In genomic region chr9:33438926-33439511, GRCh38 we compare ENCODE assay signal across 17 cellular contexts. TPM values are rescaled to one million over a fixed set of nuclear protein-coding genes. Genes with fewer than 3 reads are reported as not detected.
A peak's percentile ranks its signal among the peaks of the same experiment; 100 is the strongest.
DNase-seq lines count a peak whose midpoint lies in the region; ATAC-seq and TF ChIP-seq lines count a peak whose summit lies in the region.
"Had no signal": no experiment of that assay in that cellular context is flagged by ENCODE, and none has a peak within 500 bp of the region (broad histone marks: within the 10 kb centered on the region; RNA-seq: fewer than 3 reads in every experiment).

No MANE protein-coding gene starts in this region.

- no peak overlapping the region for H3K27ac ChIP-seq in GM23338 (ENCODE audit: low read depth)
- H3K27ac ChIP-seq in PC-3 (ENCODE audit: low read length), result peak overlapping the region; percentile 32; the same call in 1 of the 2 replicates
- H3K27ac ChIP-seq in mesendoderm (ENCODE audit: low read depth, low read length), result no peak overlapping the region

- intact Hi-C loops in PC-3 (cut with micrococcal nuclease), result no loop called here

- no peaks in the 10 kb centered on the region for H3K79me1 ChIP-seq in mesendoderm (ENCODE audit: low read length)

- H2BK15ac ChIP-seq in mesendoderm (replicated peaks; ENCODE audit: low read depth), result no peak overlapping the region

- DNase-seq in GM23338 (ENCODE audit: low spot score) (no peak), PC-3 (no peak), endothelial cell (ENCODE audit: low spot score) (peak; percentile 40), mesendoderm (no peak), NCI-H128 (lab: John Stamatoyannopoulos, UW; ENCODE audit: unreplicated experiment) (no peak), anterior cingulate cortex (lab: John Stamatoyannopoulos, UW) (no peak)
- no peak for DNase-seq in stimulated activated naive CD8-positive, alpha-beta T cell treated with anti-CD3 and anti-CD28 coated beads, Interleukin-15, amount 100 ng/mL, for 72 hours
- DNase-seq: ACHN, AML-193, KG1, NCI-H2227 treated with DMSO at 0.1 percent for 48 hours, NCI-H524 treated with DMSO at 0.1 percent for 48 hours, OCI-M1 had no signal

- H3K9me3 ChIP-seq in PC-3 (ENCODE audit: low read length), result no peaks in the 10 kb centered on the region

- no CpG with 5 or more reads among the region's 7 CpGs for WGBS in mesendoderm (ENCODE audit: extremely low coverage, insufficient coverage, low lambda C conversion rate)

- H3K9me2 ChIP-seq in GM23338 (ENCODE audit: insufficient read depth) (no peaks in the 10 kb centered on the region), PC-3 (replicated peaks; ENCODE audit: low read length) (no peaks in the 10 kb centered on the region)

- H3K36me3 Mint-ChIP-seq in GM23338 (ENCODE audit: low read depth) (no peaks in the 10 kb centered on the region), endothelial cell (ENCODE audit: low read depth, unreplicated experiment) (no peaks in the 10 kb centered on the region)
- H3K36me3 Mint-ChIP-seq: CD14-positive monocyte had no signal

- H3K27me3 ChIP-seq in GM23338 (ENCODE audit: insufficient read depth), result no peaks in the 10 kb centered on the region
- no peaks in the 10 kb centered on the region for H3K27me3 ChIP-seq in PC-3 (ENCODE audit: low read length)
- H3K27me3 ChIP-seq in mesendoderm (ENCODE audit: insufficient read depth, low read length, poor library complexity), result no peaks in the 10 kb centered on the region

- no peaks in the 10 kb centered on the region for H4K20me1 ChIP-seq in GM23338 (replicated peaks; ENCODE audit: insufficient read depth)
- H4K20me1 ChIP-seq in PC-3 (ENCODE audit: low read length), result no peaks in the 10 kb centered on the region

- H3K4me3 Mint-ChIP-seq in GM23338, result no peak overlapping the region
- no peak overlapping the region for H3K4me3 Mint-ChIP-seq in endothelial cell (ENCODE audit: unreplicated experiment)
- H3K4me3 Mint-ChIP-seq in stimulated activated naive CD8-positive, alpha-beta T cell treated with anti-CD3 and anti-CD28 coated beads, Interleukin-15, amount 100 ng/mL, for 72 hours, result no peak overlapping the region
- H3K4me3 Mint-ChIP-seq: CD14-positive monocyte had no signal

- no peaks in the 10 kb centered on the region for H3F3A ChIP-seq in GM23338 (replicated peaks; ENCODE audit: low read depth)
- H3F3A ChIP-seq in PC-3 (ENCODE audit: low read length, unreplicated experiment), result no peaks in the 10 kb centered on the region

- CTCF ChIA-PET in PC-3 (lab: Charles Lee), result interaction anchor here (0.6 kb wide), 1 partner anchor 282 kb away, joined by 4 read pairs; no protein-coding TSS in a partner anchor

- no peak for TF ChIP-seq CTCF in GM23338 (conservative IDR thresholded peaks at IDR 0.05; ENCODE audit: low read depth in 2 of 2)
- no peak for TF ChIP-seq CTCF in PC-3 (conservative IDR thresholded peaks at IDR 0.05; ENCODE audit: low read depth, low read length)
- TF ChIP-seq CTCF in endothelial cell (IDR thresholded peaks at IDR 0.05; ENCODE audit: unreplicated experiment), result no peak

- BruUV-seq in PC-3 (replicated peaks; lab: Mats Ljungman, UMichigan), result no TSS peak

- no peak overlapping the region for H2AK5ac ChIP-seq in mesendoderm (ENCODE audit: low read length)

- POLR2A ChIA-PET in PC-3 (lab: Charles Lee; ENCODE audit: unreplicated experiment), result no interaction called here

- H3K4ac ChIP-seq in mesendoderm (ENCODE audit: low read depth, low read length), result no peak overlapping the region

- H3K27ac Mint-ChIP-seq in GM23338, result no peak overlapping the region
- H3K27ac Mint-ChIP-seq in endothelial cell (ENCODE audit: unreplicated experiment), result no peak overlapping the region
- H3K27ac Mint-ChIP-seq in stimulated activated naive CD8-positive, alpha-beta T cell treated with anti-CD3 and anti-CD28 coated beads, Interleukin-15, amount 100 ng/mL, for 72 hours, result no peak overlapping the region

- H3K4me2 ChIP-seq in GM23338 (no peak overlapping the region), PC-3 (ENCODE audit: low read length) (no peak overlapping the region), mesendoderm (ENCODE audit: low read length) (no peak overlapping the region)

- H2AFZ ChIP-seq in GM23338 (peak overlapping the region; percentile 59; the same call in 1 of the 2 replicates), PC-3 (ENCODE audit: low read length) (no peak overlapping the region)

- H3K36me3 ChIP-seq in GM23338 (ENCODE audit: insufficient read depth) (no peaks in the 10 kb centered on the region), PC-3 (ENCODE audit: low read depth, low read length) (no peaks in the 10 kb centered on the region), mesendoderm (ENCODE audit: control insufficient read depth, insufficient read depth, low read length) (no peaks in the 10 kb centered on the region)

- H4K8ac ChIP-seq in mesendoderm (ENCODE audit: low read depth, low read length), result no peak overlapping the region

- H3K23ac ChIP-seq in mesendoderm (ENCODE audit: low read length), result no peak overlapping the region

- H4K5ac ChIP-seq in mesendoderm (ENCODE audit: low read length), result no peak overlapping the region

- peak overlapping the region; percentile 65 for H3K56ac ChIP-seq in mesendoderm (ENCODE audit: low read length)

- H3K18ac ChIP-seq in mesendoderm (ENCODE audit: low read length), result no peak overlapping the region

- no peak overlapping the region for H2BK120ac ChIP-seq in mesendoderm (ENCODE audit: low read depth, low read length)

- H3K4me3 ChIP-seq in GM23338 (no peak overlapping the region), PC-3 (ENCODE audit: low read length) (no peak overlapping the region), mesendoderm (ENCODE audit: low read length) (no peak overlapping the region)

- H3K79me2 ChIP-seq in GM23338 (replicated peaks; ENCODE audit: insufficient read depth) (no peaks in the 10 kb centered on the region), PC-3 (ENCODE audit: low read length) (no peaks in the 10 kb centered on the region), mesendoderm (ENCODE audit: control insufficient read depth, insufficient read depth, low read length) (no peaks in the 10 kb centered on the region)

- no peak overlapping the region for H2BK5ac ChIP-seq in mesendoderm (ENCODE audit: low read length)

- H3K4me1 Mint-ChIP-seq in GM23338, result peaks cover 19% of the 10 kb centered on the region
- peaks cover 44% of the 10 kb centered on the region for H3K4me1 Mint-ChIP-seq in endothelial cell (ENCODE audit: unreplicated experiment)
- no peaks in the 10 kb centered on the region for H3K4me1 Mint-ChIP-seq in stimulated activated naive CD8-positive, alpha-beta T cell treated with anti-CD3 and anti-CD28 coated beads, Interleukin-15, amount 100 ng/mL, for 72 hours
- H3K4me1 Mint-ChIP-seq: CD14-positive monocyte had no signal

- peaks cover 3% of the 10 kb centered on the region; the same call in 1 of the 2 replicates for H3K4me1 ChIP-seq in GM23338 (ENCODE audit: insufficient read depth)
- H3K4me1 ChIP-seq in PC-3 (ENCODE audit: insufficient read depth, low read length), result peaks cover 28% of the 10 kb centered on the region
- peaks cover 15% of the 10 kb centered on the region for H3K4me1 ChIP-seq in mesendoderm (ENCODE audit: control insufficient read depth, low read depth, low read length)

- H3K9ac ChIP-seq in PC-3 (ENCODE audit: low read length) (no peak overlapping the region), mesendoderm (ENCODE audit: low read length) (no peak overlapping the region)

- ATAC-seq in GM23338 (no peak), PC-3 (no peak), GM21367 (IDR thresholded peaks at IDR 0.05; ENCODE audit: unreplicated experiment) (no peak)
- ATAC-seq in stimulated activated naive CD8-positive, alpha-beta T cell treated with anti-CD3 and anti-CD28 coated beads, Interleukin-15, amount 100 ng/mL, for 72 hours, result no peak

- H3K27me3 Mint-ChIP-seq in GM23338 (ENCODE audit: insufficient read depth, low read depth, poor library complexity), result peaks cover 18% of the 10 kb centered on the region
- H3K27me3 Mint-ChIP-seq in endothelial cell (ENCODE audit: unreplicated experiment), result peaks cover 9% of the 10 kb centered on the region
- no peaks in the 10 kb centered on the region for H3K27me3 Mint-ChIP-seq in stimulated activated naive CD8-positive, alpha-beta T cell treated with anti-CD3 and anti-CD28 coated beads, Interleukin-15, amount 100 ng/mL, for 72 hours

- H3K9me3 Mint-ChIP-seq in GM23338 (no peaks in the 10 kb centered on the region), endothelial cell (ENCODE audit: unreplicated experiment) (no peaks in the 10 kb centered on the region)
- no peaks in the 10 kb centered on the region for H3K9me3 Mint-ChIP-seq in stimulated activated naive CD8-positive, alpha-beta T cell treated with anti-CD3 and anti-CD28 coated beads, Interleukin-15, amount 100 ng/mL, for 72 hours
- H3K9me3 Mint-ChIP-seq: CD14-positive monocyte had no signal

TF ChIP-seq in GM23338, 12 proteins besides CTCF, POLR2A, EP300 and RAD21:
- TF ChIP-seq EZH2 (IDR thresholded peaks at IDR 0.05; ENCODE audit: low read depth, unreplicated experiment) (no peak), ZNF331 (CRISPR knock-in tag; IDR thresholded peaks at IDR 0.05; ENCODE audit: low read depth) (no peak), ZNF114 (CRISPR knock-in tag; IDR thresholded peaks at IDR 0.05) (no peak)
- TF ChIP-seq, protein P1, sequence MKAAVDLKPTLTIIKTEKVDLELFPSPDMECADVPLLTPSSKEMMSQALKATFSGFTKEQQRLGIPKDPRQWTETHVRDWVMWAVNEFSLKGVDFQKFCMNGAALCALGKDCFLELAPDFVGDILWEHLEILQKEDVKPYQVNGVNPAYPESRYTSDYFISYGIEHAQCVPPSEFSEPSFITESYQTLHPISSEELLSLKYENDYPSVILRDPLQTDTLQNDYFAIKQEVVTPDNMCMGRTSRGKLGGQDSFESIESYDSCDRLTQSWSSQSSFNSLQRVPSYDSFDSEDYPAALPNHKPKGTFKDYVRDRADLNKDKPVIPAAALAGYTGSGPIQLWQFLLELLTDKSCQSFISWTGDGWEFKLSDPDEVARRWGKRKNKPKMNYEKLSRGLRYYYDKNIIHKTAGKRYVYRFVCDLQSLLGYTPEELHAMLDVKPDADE (IDR thresholded peaks at IDR 0.05), result no peak

RNA-seq across cellular contexts. Expression of gene AQP3, which starts 8.4 kb away (rescaled TPM):
- 3.5 and 3.8 TPM in 2 replicates for total RNA-seq in GM23338 (2014; rRNA removed; shearing (Covaris generic))
- 1.4 and 1.6 TPM in 2 replicates for polyA plus RNA-seq in GM23338 (2016; fragmentation: Nextera tagmentation; extraction: Ambion mirVana)
- total RNA-seq in PC-3 (2014; rRNA removed), result 5.1 and 9.6 TPM in 2 replicates
- total RNA-seq in endothelial cell (ENCODE audit: unreplicated experiment), result 6.0 TPM
- 2.6 TPM for polyA plus RNA-seq in mesendoderm (2013, experiment 1 of 2)
- polyA plus RNA-seq in mesendoderm (2013, experiment 2 of 2), result 2.9 TPM
- total RNA-seq: SK-MEL-5 had no signal

RNA-seq across cellular contexts. Expression of gene NOL6, which starts 34.7 kb away (rescaled TPM):
- 54.1 and 58.4 TPM in 2 replicates for total RNA-seq in GM23338 (2014; rRNA removed; shearing (Covaris generic))
- polyA plus RNA-seq in GM23338 (2016; fragmentation: Nextera tagmentation; extraction: Ambion mirVana), result 25.0 and 28.7 TPM in 2 replicates
- 35.9 and 55.2 TPM in 2 replicates for total RNA-seq in PC-3 (2014; rRNA removed)
- 22.6 TPM for total RNA-seq in endothelial cell (ENCODE audit: unreplicated experiment)
- polyA plus RNA-seq in mesendoderm (2013, experiment 1 of 2), result 37.8 TPM
- polyA plus RNA-seq in mesendoderm (2013, experiment 2 of 2), result 36.5 TPM

RNA-seq across cellular contexts. Expression of gene AQP7, which starts 36.7 kb away (rescaled TPM):
- not detected in 2 replicates for total RNA-seq in GM23338 (2014; rRNA removed; shearing (Covaris generic))
- not detected in 2 replicates for polyA plus RNA-seq in GM23338 (2016; fragmentation: Nextera tagmentation; extraction: Ambion mirVana)
- total RNA-seq in PC-3 (2014; rRNA removed) (not detected in 2 replicates), endothelial cell (ENCODE audit: unreplicated experiment) (0.64 TPM)
- not detected for polyA plus RNA-seq in mesendoderm (2013, experiment 1 of 2)
- polyA plus RNA-seq in mesendoderm (2013, experiment 2 of 2), result not detected
- total RNA-seq: H4, SK-MEL-5 had no signal
- polyA plus RNA-seq: CD14-positive monocyte had no signal
